ENCODE assay signal across 10 cellular contexts in genomic region chr3:8715757-8716156, GRCh38. TPM values are rescaled to one million over a fixed set of nuclear protein-coding genes. Genes with fewer than 3 reads are reported as not detected.
"Had no signal": no experiment of that assay in that cellular context is flagged by ENCODE, and none has a peak within 500 bp of the region (broad histone marks: within the 10 kb centered on the region; RNA-seq: fewer than 3 reads in every experiment).

No MANE protein-coding gene starts in this region.

RNA-seq across cellular contexts. Expression of gene CAV3, which starts 17.8 kb away (rescaled TPM):
- total RNA-seq: activated CD4-positive, alpha-beta T cell treated with anti-CD3 and anti-CD28 coated beads for 36 hours; activated CD4-positive, alpha-beta T cell treated with anti-CD3 and anti-CD28 coated beads, Interleukin-2, amount 10 ng/mL, durations not matched to agents 7 days and 5 days; activated CD8-positive, alpha-beta T cell treated with anti-CD3 and anti-CD28 coated beads, Interleukin-2, amount 10 ng/mL, durations not matched to agents 7 days and 5 days; activated naive CD8-positive, alpha-beta T cell treated with anti-CD3 and anti-CD28 coated beads, Interleukin-2, amount 10 ng/mL, durations not matched to agents 7 days and 5 days; activated T-helper 2 cell treated with anti-CD3 and anti-CD28 coated beads, Interferon-gamma antibody, Interleukin-2, Interleukin-4, amounts not matched to agents 10 μg/mL and 5 μg/mL and 100 μg/mL, durations not matched to agents 14 hours and 24 hours and 36 hours; ascending aorta; K562; M059J; SJSA1 had no signal
- polyA plus RNA-seq: K562, SK-N-SH had no signal
